Comparison of ENCODE assay signal across 1 cellular context in the genomic region with DNA sequence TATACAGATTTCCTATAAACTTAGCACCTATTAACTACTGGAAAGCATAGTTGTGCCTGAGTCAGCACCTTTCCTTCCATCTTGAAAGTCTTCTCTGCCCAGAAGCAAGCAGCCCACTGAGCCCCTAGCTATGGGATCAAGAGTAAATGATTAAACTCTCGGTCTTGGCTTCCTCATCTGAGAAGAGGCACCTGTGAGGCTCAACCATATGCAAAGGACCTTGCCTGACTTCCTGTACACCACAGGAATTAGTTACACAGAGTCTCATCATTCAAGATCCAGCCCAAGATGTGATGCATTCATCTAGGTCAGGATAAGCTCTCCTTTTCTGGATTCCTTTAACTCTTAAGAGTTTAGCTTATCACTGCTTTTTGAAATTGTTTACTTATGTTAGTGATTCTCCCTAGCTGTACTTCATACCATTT.
TF ChIP-seq lines count a peak whose summit lies in the region.

No MANE protein-coding gene starts in this region.

TF ChIP-seq in IMR-90, 13 proteins besides CTCF, POLR2A, EP300 and RAD21:
- no peak for TF ChIP-seq FOS (IDR thresholded peaks at IDR 0.05; ENCODE audit: low read depth, low read length)
- peak; percentile 71 for TF ChIP-seq MAFK (IDR thresholded peaks at IDR 0.05; ENCODE audit: low read depth, low read length)
TF ChIP-seq in IMR-90: peak in this region for 1.
